Comparison of ENCODE assay signal across 6 cellular contexts in the genomic region with DNA sequence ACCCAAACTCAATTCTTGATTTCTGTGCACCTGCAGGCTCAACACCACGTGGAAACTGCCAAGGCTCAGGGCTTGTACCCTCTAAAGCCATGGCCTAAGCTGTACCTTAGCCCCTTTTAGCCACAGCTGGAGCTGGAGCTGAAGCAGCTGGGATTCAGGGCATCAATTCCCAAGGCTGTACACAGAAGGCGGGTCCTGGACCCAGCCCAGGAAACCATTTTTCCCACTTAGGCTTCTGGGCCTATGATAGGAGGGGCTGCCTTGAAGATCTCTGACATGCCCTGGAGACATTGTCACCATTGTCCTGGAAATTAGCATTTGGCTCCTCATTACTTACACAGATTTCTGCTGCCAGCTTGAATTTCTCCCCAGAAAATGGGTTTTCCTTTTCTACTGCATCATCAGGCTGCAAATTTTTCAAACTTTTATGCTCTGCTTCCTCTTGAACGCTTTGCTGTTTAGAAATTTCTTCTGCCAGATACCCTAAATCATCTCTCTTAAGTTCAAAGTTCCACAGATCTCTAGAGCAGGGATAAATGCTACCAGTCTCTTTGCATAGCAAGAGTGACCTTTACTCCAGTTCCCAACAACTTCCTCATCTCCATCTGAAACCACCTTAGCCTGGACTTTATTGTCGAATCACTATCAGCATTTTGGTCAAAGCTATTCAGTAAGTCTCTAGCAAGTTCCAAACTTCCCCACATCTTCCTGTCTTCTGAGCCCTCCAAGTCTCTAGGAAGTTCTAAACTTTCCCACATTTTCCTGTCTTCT.
DNase-seq lines count a peak whose midpoint lies in the region; TF ChIP-seq lines count a peak whose summit lies in the region.
"Not testable (repeated sequence)": the region's sequence is repeated elsewhere in the genome, so short reads cannot be mapped to it uniquely, and the experiment has no call there.

No MANE protein-coding gene starts in this region.

- not testable (repeated sequence) for H3K27me3 Mint-ChIP-seq in neural progenitor cell (ENCODE audit: insufficient read depth, low read depth)

- peak; percentile 39 for DNase-seq in ELF-1 (ENCODE audit: low read depth, low spot score)
- peak in 1 of 3 donors; percentile 49 for DNase-seq in Peyer's patch
- peak; percentile 40 for DNase-seq in colonic mucosa
- DNase-seq in hepatocyte (ENCODE audit: low spot score); mesenchymal stem cell; neural progenitor cell (ENCODE audit: low spot score): not testable (repeated sequence)

- H3K4me3 ChIP-seq in Peyer's patch; colonic mucosa; hepatocyte; mesenchymal stem cell (ENCODE audit: insufficient read depth in 1 of 2, low read depth in 1 of 2, low read length in 2 of 2); neural progenitor cell: not testable (repeated sequence)

- H4K20me1 ChIP-seq in hepatocyte (ENCODE audit: insufficient read depth, poor library complexity, severe bottlenecking); neural progenitor cell (ENCODE audit: low read depth): not testable (repeated sequence)

- H2AFZ ChIP-seq in hepatocyte; mesenchymal stem cell (ENCODE audit: low read depth, low read length): not testable (repeated sequence)
- peak overlapping the region; percentile 9 for H2AFZ ChIP-seq in neural progenitor cell (replicated peaks)

- H3K27ac Mint-ChIP-seq in neural progenitor cell = not testable (repeated sequence)

- WGBS in hepatocyte (ENCODE audit: low lambda C conversion rate, missing lambda C conversion rate) = 77% methylated on average over 4 of the region's 4 CpGs
- WGBS in mesenchymal stem cell = 67% methylated on average over 4 of the region's 4 CpGs

- H3K18ac ChIP-seq in mesenchymal stem cell (ENCODE audit: low read depth in 1 of 2, low read length in 2 of 2) = not testable (repeated sequence)

- H3K9ac ChIP-seq in colonic mucosa (ENCODE audit: low read depth in 2 of 2, low read length in 2 of 2) = peak overlapping the region in 1 of 2 donors; percentile 38
- H3K9ac ChIP-seq in mesenchymal stem cell (ENCODE audit: low read length); neural progenitor cell: not testable (repeated sequence)

- peaks cover 21% of the 10 kb centered on the region for H3K9me3 Mint-ChIP-seq in neural progenitor cell

- H3K9me2 ChIP-seq in hepatocyte (replicated peaks; ENCODE audit: insufficient read depth) = not testable (repeated sequence)

- intact Hi-C loops in colonic mucosa (cut with DNase I) = not testable (repeated sequence)

- not testable (repeated sequence) for TF ChIP-seq CTCF in Peyer's patch (IDR thresholded peaks at IDR 0.05); colonic mucosa (IDR thresholded peaks at IDR 0.05); hepatocyte (IDR thresholded peaks at IDR 0.05; ENCODE audit: poor library complexity); neural progenitor cell (IDR thresholded peaks at IDR 0.05)

- H3K79me2 ChIP-seq in hepatocyte; neural progenitor cell (ENCODE audit: low read depth): not testable (repeated sequence)

- peak overlapping the region; percentile 58 for H3K4me2 ChIP-seq in hepatocyte
- H3K4me2 ChIP-seq in mesenchymal stem cell (ENCODE audit: low read length, poor library complexity, severe bottlenecking); neural progenitor cell: not testable (repeated sequence)

- H4K91ac ChIP-seq in mesenchymal stem cell (ENCODE audit: low read length) = not testable (repeated sequence)

- not testable (repeated sequence) for H2BK12ac ChIP-seq in mesenchymal stem cell (ENCODE audit: low read length in 2 of 2)

- not testable (repeated sequence) for H3K79me1 ChIP-seq in mesenchymal stem cell (replicated peaks; ENCODE audit: low read length, poor library complexity, severe bottlenecking)

- H3K27me3 ChIP-seq in Peyer's patch; colonic mucosa; hepatocyte; mesenchymal stem cell (ENCODE audit: control insufficient read depth in 1 of 2, insufficient read depth in 1 of 2, low read length in 2 of 2); neural progenitor cell: not testable (repeated sequence)

- not testable (repeated sequence) for H3K4me1 Mint-ChIP-seq in neural progenitor cell

- H3K9me3 ChIP-seq in Peyer's patch; colonic mucosa; hepatocyte (ENCODE audit: low read depth); mesenchymal stem cell (ENCODE audit: control insufficient read depth, low read length); neural progenitor cell (ENCODE audit: low read depth): not testable (repeated sequence)

- not testable (repeated sequence) for H3K4ac ChIP-seq in mesenchymal stem cell (ENCODE audit: low read depth in 1 of 2, low read length in 2 of 2)

- peak overlapping the region; percentile 6 for H2AK5ac ChIP-seq in mesenchymal stem cell (ENCODE audit: low read length, severe bottlenecking)

- H3K14ac ChIP-seq in mesenchymal stem cell (ENCODE audit: low read length in 2 of 2) = not testable (repeated sequence)

- not testable (repeated sequence) for TF ChIP-seq POLR2A in Peyer's patch (IDR thresholded peaks at IDR 0.05)

- not testable (repeated sequence) for H3K36me3 ChIP-seq in Peyer's patch; colonic mucosa; hepatocyte (replicated peaks; ENCODE audit: insufficient read depth, low read depth); mesenchymal stem cell (ENCODE audit: control insufficient read depth in 1 of 2, insufficient read depth in 2 of 2, low read depth in 1 of 2, low read length in 2 of 2); neural progenitor cell

- not testable (repeated sequence) for H3K4me3 Mint-ChIP-seq in neural progenitor cell

- peaks cover 0 to 17% (median 12%) of the 10 kb centered on the region in 4 donors for H3K4me1 ChIP-seq in Peyer's patch
- peaks cover 12% of the 10 kb centered on the region for H3K4me1 ChIP-seq in colonic mucosa
- H3K4me1 ChIP-seq in hepatocyte (ENCODE audit: insufficient read depth) = peaks cover 41% of the 10 kb centered on the region
- peaks cover 16% of the 10 kb centered on the region for H3K4me1 ChIP-seq in mesenchymal stem cell (ENCODE audit: control insufficient read depth, insufficient read depth, low read depth, low read length)
- not testable (repeated sequence) for H3K4me1 ChIP-seq in neural progenitor cell

- not testable (repeated sequence) for H3K36me3 Mint-ChIP-seq in neural progenitor cell

- not testable (repeated sequence) for H2BK15ac ChIP-seq in mesenchymal stem cell (ENCODE audit: low read depth, poor library complexity, severe bottlenecking)

- peak overlapping the region; percentile 17 to 83 (median 52) for H3K27ac ChIP-seq in Peyer's patch
- peak overlapping the region; percentile 89 for H3K27ac ChIP-seq in colonic mucosa
- H3K27ac ChIP-seq in hepatocyte = peak overlapping the region; percentile 91
- H3K27ac ChIP-seq in mesenchymal stem cell (ENCODE audit: low read length, poor library complexity, severe bottlenecking); neural progenitor cell: not testable (repeated sequence)

- not testable (repeated sequence) for H3F3A ChIP-seq in neural progenitor cell (ENCODE audit: low read depth)

- not testable (repeated sequence) for H2BK120ac ChIP-seq in mesenchymal stem cell (ENCODE audit: low read depth, low read length)

- H4K8ac ChIP-seq in mesenchymal stem cell (ENCODE audit: low read length) = peak overlapping the region; percentile 19

- H2BK5ac ChIP-seq in mesenchymal stem cell (ENCODE audit: low read depth, low read length, poor library complexity, severe bottlenecking) = not testable (repeated sequence)

- H3K23ac ChIP-seq in mesenchymal stem cell (ENCODE audit: low read length in 2 of 2) = not testable (repeated sequence)
